Comparison of ENCODE assay signal across 1 cellular context in genomic region chr6:36657265-36657664, GRCh38.
TF ChIP-seq lines count a peak whose summit lies in the region.

No MANE protein-coding gene starts in this region.

TF ChIP-seq in HepG2, 621 proteins besides CTCF, POLR2A, EP300 and RAD21:
- no peak for TF ChIP-seq TEAD3 (CRISPR knock-in tag; optimal IDR thresholded peaks at IDR 0.05; ENCODE audit: borderline replicate concordance)
TF ChIP-seq in HepG2: peak in this region for 0.
